ENCODE assay signal across 2 cellular contexts in genomic region chr14:35355981-35356839, GRCh38.
A peak's percentile ranks its signal among the peaks of the same experiment; 100 is the strongest.
TF ChIP-seq lines count a peak whose summit lies in the region.

No MANE protein-coding gene starts in this region.

TF ChIP-seq in A549, 52 proteins besides CTCF, POLR2A, EP300 and RAD21 (continued from another document):
- TF ChIP-seq PBX3 (IDR thresholded peaks at IDR 0.05) (no peak), GATA3 (IDR thresholded peaks at IDR 0.05; ENCODE audit: borderline replicate concordance) (peak; percentile 33; the same call in 1 of the 2 replicates), JUNB (IDR thresholded peaks at IDR 0.05) (0 out of 2 replicates have a peak, but pooled peaks have one; percentile 19), NFE2L2 (conservative IDR thresholded peaks at IDR 0.05; ENCODE audit: low read length) (no peak), HDAC2 (IDR thresholded peaks at IDR 0.05) (no peak), HOXA7 (CRISPR knock-in tag; IDR thresholded peaks at IDR 0.05) (no peak), ZC3H11A (IDR thresholded peaks at IDR 0.05) (no peak), HMGXB4 (CRISPR knock-in tag; IDR thresholded peaks at IDR 0.05; ENCODE audit: borderline replicate concordance) (no peak), PHF8 (IDR thresholded peaks at IDR 0.05; ENCODE audit: borderline replicate concordance, low read depth) (no peak), MAZ (IDR thresholded peaks at IDR 0.05; ENCODE audit: borderline replicate concordance, low read depth, low read length) (no peak), CHD2 (IDR thresholded peaks at IDR 0.05; ENCODE audit: low read length, partially characterized antibody) (no peak), FOSL2 (IDR thresholded peaks at IDR 0.05) (no peak), FOSL2 (CRISPR knock-in tag; IDR thresholded peaks at IDR 0.05) (0 out of 2 replicates have a peak, but pooled peaks have one; percentile 3)

TF ChIP-seq in HepG2, 621 proteins besides CTCF, POLR2A, EP300 and RAD21 (continued from another document and continues in another):
- TF ChIP-seq ESRRA (CRISPR knock-in tag; IDR thresholded peaks at IDR 0.05; ENCODE audit: low read depth) (peak; percentile 59), ZNF674 (CRISPR knock-in tag; IDR thresholded peaks at IDR 0.05; ENCODE audit: low read depth) (no peak), ZUFSP (CRISPR knock-in tag; IDR thresholded peaks at IDR 0.05; ENCODE audit: borderline replicate concordance) (no peak), ZNF34 (CRISPR knock-in tag; IDR thresholded peaks at IDR 0.05; ENCODE audit: borderline replicate concordance) (peak; percentile 96; the same call in 1 of the 2 replicates), HNRNPUL1 (IDR thresholded peaks at IDR 0.05; ENCODE audit: low read depth, low read length) (no peak), ZNF552 (CRISPR knock-in tag; IDR thresholded peaks at IDR 0.05; ENCODE audit: borderline replicate concordance) (no peak), ATM (IDR thresholded peaks at IDR 0.05; ENCODE audit: borderline replicate concordance) (no peak), IKZF4 (CRISPR knock-in tag; IDR thresholded peaks at IDR 0.05; ENCODE audit: borderline replicate concordance, low read depth, not compliant biosample characterization) (no peak), ZNF577 (CRISPR knock-in tag; IDR thresholded peaks at IDR 0.05; ENCODE audit: borderline replicate concordance, low read depth) (no peak), AHR (CRISPR knock-in tag; IDR thresholded peaks at IDR 0.05) (no peak; the same call in 1 of the 2 replicates), JUNB (CRISPR knock-in tag; IDR thresholded peaks at IDR 0.05; ENCODE audit: borderline replicate concordance) (no peak), TRIM22 (IDR thresholded peaks at IDR 0.05) (no peak), NFE2L1 (CRISPR knock-in tag; IDR thresholded peaks at IDR 0.05; ENCODE audit: borderline replicate concordance) (no peak), BCLAF1 (IDR thresholded peaks at IDR 0.05) (no peak), MXI1 (IDR thresholded peaks at IDR 0.05; ENCODE audit: borderline replicate concordance, low read depth, low read length) (peak; percentile 47; the same call in 1 of the 3 replicates), ZNF720 (CRISPR knock-in tag; IDR thresholded peaks at IDR 0.05) (no peak), ZNF546 (CRISPR knock-in tag; conservative IDR thresholded peaks at IDR 0.05) (no peak), NFIC (IDR thresholded peaks at IDR 0.05; ENCODE audit: low read length) (no peak), SCMH1 (CRISPR knock-in tag; IDR thresholded peaks at IDR 0.05; ENCODE audit: borderline replicate concordance) (no peak), HMG20B (CRISPR knock-in tag; conservative IDR thresholded peaks at IDR 0.05) (0 out of 2 replicates have a peak, but pooled peaks have one; percentile 28), FOXA3 (CRISPR knock-in tag; IDR thresholded peaks at IDR 0.05) (peak; percentile 88), ZBTB4 (CRISPR knock-in tag; IDR thresholded peaks at IDR 0.05; ENCODE audit: borderline replicate concordance) (no peak)
- TF ChIP-seq, protein P1, sequence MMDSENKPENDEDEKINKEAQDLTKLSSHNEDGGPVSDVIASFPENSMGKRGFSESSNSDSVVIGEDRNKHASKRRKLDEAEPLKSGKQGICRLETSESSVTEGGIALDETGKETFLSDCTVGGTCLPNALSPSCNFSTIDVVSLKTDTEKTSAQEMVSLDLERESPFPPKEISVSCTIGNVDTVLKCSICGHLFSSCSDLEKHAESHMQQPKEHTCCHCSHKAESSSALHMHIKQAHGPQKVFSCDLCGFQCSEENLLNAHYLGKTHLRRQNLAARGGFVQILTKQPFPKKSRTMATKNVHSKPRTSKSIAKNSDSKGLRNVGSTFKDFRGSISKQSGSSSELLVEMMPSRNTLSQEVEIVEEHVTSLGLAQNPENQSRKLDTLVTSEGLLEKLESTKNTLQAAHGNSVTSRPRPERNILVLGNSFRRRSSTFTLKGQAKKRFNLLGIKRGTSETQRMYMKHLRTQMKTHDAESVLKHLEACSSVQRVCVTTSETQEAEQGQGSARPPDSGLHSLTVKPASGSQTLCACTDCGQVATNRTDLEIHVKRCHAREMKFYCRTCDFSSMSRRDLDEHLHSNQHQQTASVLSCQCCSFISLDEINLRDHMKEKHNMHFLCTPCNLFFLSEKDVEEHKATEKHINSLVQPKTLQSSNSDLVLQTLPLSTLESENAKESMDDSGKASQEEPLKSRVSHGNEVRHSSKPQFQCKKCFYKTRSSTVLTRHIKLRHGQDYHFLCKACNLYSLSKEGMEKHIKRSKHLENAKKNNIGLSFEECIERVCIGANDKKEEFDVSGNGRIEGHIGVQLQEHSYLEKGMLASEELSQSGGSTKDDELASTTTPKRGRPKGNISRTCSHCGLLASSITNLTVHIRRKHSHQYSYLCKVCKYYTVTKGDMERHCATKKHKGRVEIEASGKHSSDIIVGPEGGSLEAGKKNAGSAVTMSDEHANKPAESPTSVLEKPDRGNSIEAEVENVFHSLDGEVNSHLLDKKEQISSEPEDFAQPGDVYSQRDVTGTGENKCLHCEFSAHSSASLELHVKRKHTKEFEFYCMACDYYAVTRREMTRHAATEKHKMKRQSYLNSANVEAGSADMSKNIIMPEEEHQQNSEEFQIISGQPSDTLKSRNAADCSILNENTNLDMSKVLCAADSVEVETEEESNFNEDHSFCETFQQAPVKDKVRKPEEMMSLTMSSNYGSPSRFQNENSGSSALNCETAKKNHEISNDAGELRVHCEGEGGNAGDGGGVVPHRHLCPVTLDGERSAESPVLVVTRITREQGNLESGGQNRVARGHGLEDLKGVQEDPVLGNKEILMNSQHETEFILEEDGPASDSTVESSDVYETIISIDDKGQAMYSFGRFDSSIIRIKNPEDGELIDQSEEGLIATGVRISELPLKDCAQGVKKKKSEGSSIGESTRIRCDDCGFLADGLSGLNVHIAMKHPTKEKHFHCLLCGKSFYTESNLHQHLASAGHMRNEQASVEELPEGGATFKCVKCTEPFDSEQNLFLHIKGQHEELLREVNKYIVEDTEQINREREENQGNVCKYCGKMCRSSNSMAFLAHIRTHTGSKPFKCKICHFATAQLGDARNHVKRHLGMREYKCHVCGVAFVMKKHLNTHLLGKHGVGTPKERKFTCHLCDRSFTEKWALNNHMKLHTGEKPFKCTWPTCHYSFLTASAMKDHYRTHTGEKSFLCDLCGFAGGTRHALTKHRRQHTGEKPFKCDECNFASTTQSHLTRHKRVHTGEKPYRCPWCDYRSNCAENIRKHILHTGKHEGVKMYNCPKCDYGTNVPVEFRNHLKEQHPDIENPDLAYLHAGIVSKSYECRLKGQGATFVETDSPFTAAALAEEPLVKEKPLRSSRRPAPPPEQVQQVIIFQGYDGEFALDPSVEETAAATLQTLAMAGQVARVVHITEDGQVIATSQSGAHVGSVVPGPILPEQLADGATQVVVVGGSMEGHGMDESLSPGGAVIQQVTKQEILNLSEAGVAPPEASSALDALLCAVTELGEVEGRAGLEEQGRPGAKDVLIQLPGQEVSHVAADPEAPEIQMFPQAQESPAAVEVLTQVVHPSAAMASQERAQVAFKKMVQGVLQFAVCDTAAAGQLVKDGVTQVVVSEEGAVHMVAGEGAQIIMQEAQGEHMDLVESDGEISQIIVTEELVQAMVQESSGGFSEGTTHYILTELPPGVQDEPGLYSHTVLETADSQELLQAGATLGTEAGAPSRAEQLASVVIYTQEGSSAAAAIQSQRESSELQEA (CRISPR knock-in tag; IDR thresholded peaks at IDR 0.05; ENCODE audit: not compliant biosample characterization) = peak; percentile 55
- TF ChIP-seq, protein P2, sequence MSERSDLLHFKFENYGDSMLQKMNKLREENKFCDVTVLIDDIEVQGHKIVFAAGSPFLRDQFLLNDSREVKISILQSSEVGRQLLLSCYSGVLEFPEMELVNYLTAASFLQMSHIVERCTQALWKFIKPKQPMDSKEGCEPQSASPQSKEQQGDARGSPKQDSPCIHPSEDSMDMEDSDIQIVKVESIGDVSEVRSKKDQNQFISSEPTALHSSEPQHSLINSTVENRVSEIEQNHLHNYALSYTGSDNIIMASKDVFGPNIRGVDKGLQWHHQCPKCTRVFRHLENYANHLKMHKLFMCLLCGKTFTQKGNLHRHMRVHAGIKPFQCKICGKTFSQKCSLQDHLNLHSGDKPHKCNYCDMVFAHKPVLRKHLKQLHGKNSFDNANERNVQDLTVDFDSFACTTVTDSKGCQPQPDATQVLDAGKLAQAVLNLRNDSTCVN (CRISPR knock-in tag; IDR thresholded peaks at IDR 0.05; ENCODE audit: borderline replicate concordance) = peak; percentile 71
- TF ChIP-seq, protein P3, sequence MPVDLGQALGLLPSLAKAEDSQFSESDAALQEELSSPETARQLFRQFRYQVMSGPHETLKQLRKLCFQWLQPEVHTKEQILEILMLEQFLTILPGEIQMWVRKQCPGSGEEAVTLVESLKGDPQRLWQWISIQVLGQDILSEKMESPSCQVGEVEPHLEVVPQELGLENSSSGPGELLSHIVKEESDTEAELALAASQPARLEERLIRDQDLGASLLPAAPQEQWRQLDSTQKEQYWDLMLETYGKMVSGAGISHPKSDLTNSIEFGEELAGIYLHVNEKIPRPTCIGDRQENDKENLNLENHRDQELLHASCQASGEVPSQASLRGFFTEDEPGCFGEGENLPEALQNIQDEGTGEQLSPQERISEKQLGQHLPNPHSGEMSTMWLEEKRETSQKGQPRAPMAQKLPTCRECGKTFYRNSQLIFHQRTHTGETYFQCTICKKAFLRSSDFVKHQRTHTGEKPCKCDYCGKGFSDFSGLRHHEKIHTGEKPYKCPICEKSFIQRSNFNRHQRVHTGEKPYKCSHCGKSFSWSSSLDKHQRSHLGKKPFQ (CRISPR knock-in tag; IDR thresholded peaks at IDR 0.05; ENCODE audit: insufficient replicate concordance) = no peak
